ENCODE assay signal across 8 cellular contexts in the genomic region with DNA sequence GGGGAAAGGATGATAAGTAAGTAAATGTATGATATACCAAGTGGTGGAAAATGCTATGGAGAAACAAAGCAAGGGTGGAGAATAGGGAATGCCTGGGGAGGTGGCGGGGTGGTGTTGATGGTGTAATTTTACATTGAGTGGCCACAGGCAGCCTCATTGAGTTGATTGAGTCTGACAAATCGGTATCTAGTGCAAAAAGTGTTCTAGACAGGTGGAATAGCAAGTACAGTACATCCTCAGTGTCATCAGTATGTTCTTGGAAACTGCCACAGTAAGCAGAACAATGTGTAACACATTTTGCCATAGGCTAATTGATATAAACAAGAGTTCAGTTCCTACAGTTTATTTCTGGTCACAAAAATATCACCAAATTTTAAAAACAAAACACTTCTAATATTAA.
"Had no signal": no experiment of that assay in that cellular context is flagged by ENCODE, and none has a peak within 500 bp of the region (broad histone marks: within the 10 kb centered on the region; RNA-seq: fewer than 3 reads in every experiment).

No MANE protein-coding gene starts in this region.

- H3K4me1 ChIP-seq: SJSA1, spleen had no signal

- H3K4me3 ChIP-seq: gastroesophageal sphincter, lung, SJSA1, spleen had no signal

- H3K27ac ChIP-seq: epithelial cell of prostate, gastroesophageal sphincter, SJSA1, spleen had no signal

- H3K27me3 ChIP-seq: gastroesophageal sphincter, SJSA1, spleen had no signal

- H3K9me3 ChIP-seq: gastroesophageal sphincter, SJSA1, spleen had no signal

- DNase-seq: activated CD4-positive, alpha-beta T cell treated with anti-CD3 and anti-CD28 coated beads for 1 hour; effector memory CD4-positive, alpha-beta T cell; spleen had no signal

- H3K4me3 Mint-ChIP-seq: natural killer cell had no signal

- H3K9me3 Mint-ChIP-seq: natural killer cell had no signal
